ENCODE assay signal across 9 cellular contexts in the genomic region with DNA sequence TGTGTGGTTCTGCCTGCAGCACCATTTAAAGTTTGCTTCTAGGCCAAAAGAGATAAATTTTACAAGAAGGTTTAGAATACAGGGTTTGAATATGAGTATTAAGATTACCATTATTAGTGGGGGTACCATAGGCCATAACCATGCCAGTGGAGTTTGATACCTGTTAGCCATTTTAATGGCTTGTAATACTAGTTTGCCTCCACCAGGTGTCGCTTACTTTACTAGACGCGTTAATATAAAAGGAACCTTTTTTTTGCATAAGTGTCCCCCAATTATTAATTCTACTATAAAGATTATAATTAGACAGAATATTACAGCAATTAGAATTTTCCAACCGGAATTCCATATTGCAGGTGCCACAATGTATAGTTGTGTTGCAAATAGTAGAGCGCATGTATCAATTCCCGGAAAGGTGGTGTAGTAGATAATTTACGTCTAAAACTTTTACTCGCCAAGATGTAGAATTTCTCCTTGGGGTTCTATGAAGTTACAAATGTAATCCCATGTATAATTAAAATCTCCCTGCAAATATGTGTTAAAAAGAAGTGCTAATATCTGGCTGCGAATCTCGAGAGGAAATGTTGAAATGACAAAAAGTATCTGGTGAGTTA. TPM values are rescaled to one million over a fixed set of nuclear protein-coding genes. Genes with fewer than 3 reads are reported as not detected.
DNase-seq lines count a peak whose midpoint lies in the region; ATAC-seq and TF ChIP-seq lines count a peak whose summit lies in the region.
"Had no signal": no experiment of that assay in that cellular context is flagged by ENCODE, and none has a peak within 500 bp of the region (broad histone marks: within the 10 kb centered on the region; RNA-seq: fewer than 3 reads in every experiment).

No MANE protein-coding gene starts in this region.

- no peak overlapping the region for H3K27ac ChIP-seq in lung (ENCODE audit: low read depth in 1 of 2, low read length in 1 of 2)
- H3K27ac ChIP-seq in stomach = no peak overlapping the region

- 67 to 69% methylated on average over 10 of the region's 10 CpGs for WGBS in lung, 2 donors
- WGBS in stomach, 5 donors = 72 to 75% (median 73%) methylated on average over 10 of the region's 10 CpGs

- H3K27ac Mint-ChIP-seq in Calu3 (ENCODE audit: unreplicated experiment) = no peak overlapping the region

- H3K4me1 ChIP-seq in lung (ENCODE audit: control insufficient read depth in 2 of 2, insufficient read depth in 2 of 2, low read length in 2 of 2) (no peaks in the 10 kb centered on the region), stomach (no peaks in the 10 kb centered on the region)

- H3K4me3 Mint-ChIP-seq in Calu3 (ENCODE audit: low read depth, unreplicated experiment) = no peak overlapping the region

- no peaks in the 10 kb centered on the region for H3K4me1 Mint-ChIP-seq in Calu3 (ENCODE audit: low read depth, unreplicated experiment)

- TF ChIP-seq CTCF in Calu3 (IDR thresholded peaks at IDR 0.05; ENCODE audit: unreplicated experiment) (peak; percentile 69), WI38 (IDR thresholded peaks at IDR 0.05; ENCODE audit: low read depth, low read length) (peak; percentile 36; the same call in 1 of the 2 replicates), lung (IDR thresholded peaks at IDR 0.05; ENCODE audit: control extremely low read depth, extremely low read depth) (peak; percentile 2), stomach (IDR thresholded peaks at IDR 0.05) (peak in 2 of 7 experiments; percentile 39 to 41)

- DNase-seq in Calu3 (peak; percentile 23), HT-29 (ENCODE audit: low spot score) (peak; percentile 52), lung (ENCODE audit: low spot score) (no peak), stomach (no peak), NCI-H1694 treated with DMSO at 0.1 percent for 48 hours (lab: John Stamatoyannopoulos, UW) (no peak)
- DNase-seq: cortex of kidney had no signal

- H3K36me3 ChIP-seq in lung (ENCODE audit: control insufficient read depth in 2 of 2, insufficient read depth in 2 of 2, low read length in 2 of 2) = no peaks in the 10 kb centered on the region
- no peaks in the 10 kb centered on the region for H3K36me3 ChIP-seq in stomach

- no TSS peak for BruUV-seq in Calu3 (replicated peaks; lab: Mats Ljungman, UMichigan)

- H3K9me3 ChIP-seq in lung (ENCODE audit: control insufficient read depth in 2 of 2, insufficient read depth in 1 of 2, low read length in 1 of 2) (no peaks in the 10 kb centered on the region), stomach (no peaks in the 10 kb centered on the region)

- TF ChIP-seq EP300 in stomach (IDR thresholded peaks at IDR 0.05) = no peak

- H3K27me3 ChIP-seq in lung (ENCODE audit: control insufficient read depth, insufficient read depth) = no peaks in the 10 kb centered on the region
- no peaks in the 10 kb centered on the region for H3K27me3 ChIP-seq in stomach

- ATAC-seq in lung (ENCODE audit: insufficient read depth, low FRiP score) = no peak
- ATAC-seq in HG02610 (IDR thresholded peaks at IDR 0.05; ENCODE audit: unreplicated experiment) = no peak
- no peak for ATAC-seq in HG02763 (IDR thresholded peaks at IDR 0.05; ENCODE audit: unreplicated experiment)

- intact Hi-C loops in Calu3 (cut with micrococcal nuclease; ENCODE audit: unreplicated experiment) (loop anchor here (5.0 to 10.0 kb wide), 3 partner anchors 168 to 518 kb away; no protein-coding TSS in a partner anchor), stomach (cut with DNase I; ENCODE audit: low total_unique reads) (no loop called here)

- H3K9me3 Mint-ChIP-seq in Calu3 (ENCODE audit: low read depth, unreplicated experiment) = no peaks in the 10 kb centered on the region

- no peak for TF ChIP-seq POLR2A in stomach (IDR thresholded peaks at IDR 0.05)

- peaks cover 32% of the 10 kb centered on the region for H3K27me3 Mint-ChIP-seq in Calu3 (ENCODE audit: unreplicated experiment)

- CTCF ChIA-PET in Calu3 (lab: Charles Lee) = interaction anchor here (0.8 kb wide), 1 partner anchor 276 kb away, joined by 3 read pairs; no protein-coding TSS in a partner anchor

- H3K4me3 ChIP-seq in WI38 (ENCODE audit: low read depth, low read length) (no peak overlapping the region), lung (no peak overlapping the region), stomach (no peak overlapping the region)

- no peaks in the 10 kb centered on the region for H3K36me3 Mint-ChIP-seq in Calu3 (ENCODE audit: insufficient read depth, unreplicated experiment)

RNA-seq across cellular contexts. Expression of gene MS4A6E, which starts 16.1 kb away (rescaled TPM):
- not detected in 2 replicates for total RNA-seq in Calu3 (2022)
- total RNA-seq in HT-29 (2014; rRNA removed; shearing (Covaris generic)) = not detected in 2 replicates
- 1 to 10 TPM in 1 of 2 donors, not detected in 1; 2.6 TPM for total RNA-seq in lung
- 1 to 10 TPM in 1 of 2 donors, under 1 TPM in 1; 0.63 to 1.0 TPM for polyA plus RNA-seq in lung
- total RNA-seq in stomach = not detected
- not detected for polyA plus RNA-seq in stomach

RNA-seq across cellular contexts. Expression of gene MS4A7, which starts 35.1 kb away (rescaled TPM):
- total RNA-seq in Calu3 (2022) (not detected in 2 replicates), lung (100 to 1,000 TPM in 1 of 2 donors, 10 to 100 TPM in 1; 27.7 to 111 TPM), stomach (10 to 100 TPM in 3 of 5 donors, under 1 TPM in 1, not detected in 1; 0.58 to 43.3 (median 20.1) TPM)
- not detected in 2 replicates for total RNA-seq in HT-29 (2014; rRNA removed; shearing (Covaris generic))
- polyA plus RNA-seq in lung (10 to 100 TPM; 46.5 to 50.6 TPM), stomach (10 to 100 TPM in 2 of 3 donors, 1 to 10 TPM in 1; 1.7 to 13.3 (median 10.9) TPM)

RNA-seq across cellular contexts. Expression of gene MS4A14, which starts 53.1 kb away (rescaled TPM):
- total RNA-seq in Calu3 (2022) (not detected in 2 replicates), lung (1 to 10 TPM in 1 of 2 donors, under 1 TPM in 1; 0.88 to 4.4 TPM), stomach (1 to 10 TPM in 2 of 5 donors, under 1 TPM in 1, not detected in 2; under 0.01 to 4.1 (median 4.1) TPM)
- total RNA-seq in HT-29 (2014; rRNA removed; shearing (Covaris generic)) = not detected in 2 replicates
- polyA plus RNA-seq in lung (1 to 10 TPM; 1.4 to 8.6 TPM), stomach (under 1 TPM in 2 of 3 donors, not detected in 1; 0.12 to 0.18 TPM)

Comparison
In these comparisons a context has a peak if more than half of its experiments do, and no peak if none do; other contexts are left out.
1. DNase-seq: peak in Calu3 (single experiment) and HT-29 (single experiment); none in lung (single experiment), stomach (single experiment) and NCI-H1694 treated with DMSO at 0.1 percent for 48 hours (single experiment).